Comparison of ENCODE assay signal across 8 cellular contexts in the genomic region with DNA sequence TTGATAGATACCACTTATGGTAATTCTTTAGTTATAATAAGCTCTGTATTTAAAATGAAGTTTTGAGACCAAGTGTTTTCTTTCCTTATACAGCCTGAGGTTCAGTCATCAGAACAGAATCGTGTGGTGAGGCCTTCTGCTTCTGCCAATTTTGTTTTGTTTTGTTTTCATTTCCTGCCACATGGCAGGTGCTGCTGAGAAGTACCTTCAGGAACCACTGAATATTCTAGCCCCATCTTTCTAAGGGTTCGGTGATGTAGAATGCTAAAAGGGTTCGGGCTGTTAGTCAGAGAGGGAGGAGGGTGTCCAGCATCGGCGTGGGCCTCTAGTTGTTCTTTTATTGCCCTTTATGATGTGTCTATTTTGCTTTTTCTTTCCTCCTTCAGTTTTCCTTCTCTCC. TPM values are rescaled to one million over a fixed set of nuclear protein-coding genes. Genes with fewer than 3 reads are reported as not detected.
DNase-seq lines count a peak whose midpoint lies in the region; ATAC-seq and TF ChIP-seq lines count a peak whose summit lies in the region.

No MANE protein-coding gene starts in this region.

- no peaks in the 10 kb centered on the region for H3K4me1 ChIP-seq in foreskin keratinocyte

- H3K4me3 Mint-ChIP-seq in mesothelial cell of epicardium, result no peak overlapping the region

- peaks cover 8% of the 10 kb centered on the region for H3K36me3 Mint-ChIP-seq in mesothelial cell of epicardium

- DNase-seq in EL (peak; percentile 25), mesothelial cell of epicardium (ENCODE audit: low spot score in 2 of 2, unreplicated experiment in 2 of 2) (no peak), foreskin keratinocyte (no peak), OCI-M2 (lab: John Stamatoyannopoulos, UW; ENCODE audit: unreplicated experiment) (no peak)

- H3K4me1 Mint-ChIP-seq in mesothelial cell of epicardium, result peaks cover 19% of the 10 kb centered on the region

- peak; percentile 56 for ATAC-seq in GM21526 (IDR thresholded peaks at IDR 0.05; ENCODE audit: low FRiP score, unreplicated experiment)
- no peak for ATAC-seq in HG03520 (IDR thresholded peaks at IDR 0.05; ENCODE audit: unreplicated experiment)
- ATAC-seq in foreskin keratinocyte, result no peak
- ATAC-seq in HG03139 (IDR thresholded peaks at IDR 0.05; ENCODE audit: unreplicated experiment), result no peak

- H3K9me3 Mint-ChIP-seq in mesothelial cell of epicardium, result no peaks in the 10 kb centered on the region

- no peak for TF ChIP-seq CTCF in VCaP (conservative IDR thresholded peaks at IDR 0.05)
- TF ChIP-seq CTCF in mesothelial cell of epicardium (IDR thresholded peaks at IDR 0.05; ENCODE audit: unreplicated experiment), result no peak
- no peak for TF ChIP-seq CTCF in foreskin keratinocyte (conservative IDR thresholded peaks at IDR 0.05)

- H3K27me3 Mint-ChIP-seq in mesothelial cell of epicardium (ENCODE audit: low read depth), result no peaks in the 10 kb centered on the region

- H3K27ac ChIP-seq in VCaP (peak overlapping the region; percentile 50), foreskin keratinocyte (no peak overlapping the region)

- H3K27ac Mint-ChIP-seq in mesothelial cell of epicardium, result peak overlapping the region; percentile 81

- H3K27me3 ChIP-seq in foreskin keratinocyte, result no peaks in the 10 kb centered on the region

RNA-seq across cellular contexts. Expression of gene TNRC6B, which starts 25.8 kb away (rescaled TPM):
- total RNA-seq in mesothelial cell of epicardium (71.5 to 80.1 TPM (median 75.7 TPM) in 3 replicates), foreskin keratinocyte (14.6 and 14.7 TPM in 2 replicates)
- polyA plus RNA-seq in foreskin keratinocyte, result 2.1 and 2.5 TPM in 2 replicates
